ENCODE assay signal across 1 cellular context in the genomic region with DNA sequence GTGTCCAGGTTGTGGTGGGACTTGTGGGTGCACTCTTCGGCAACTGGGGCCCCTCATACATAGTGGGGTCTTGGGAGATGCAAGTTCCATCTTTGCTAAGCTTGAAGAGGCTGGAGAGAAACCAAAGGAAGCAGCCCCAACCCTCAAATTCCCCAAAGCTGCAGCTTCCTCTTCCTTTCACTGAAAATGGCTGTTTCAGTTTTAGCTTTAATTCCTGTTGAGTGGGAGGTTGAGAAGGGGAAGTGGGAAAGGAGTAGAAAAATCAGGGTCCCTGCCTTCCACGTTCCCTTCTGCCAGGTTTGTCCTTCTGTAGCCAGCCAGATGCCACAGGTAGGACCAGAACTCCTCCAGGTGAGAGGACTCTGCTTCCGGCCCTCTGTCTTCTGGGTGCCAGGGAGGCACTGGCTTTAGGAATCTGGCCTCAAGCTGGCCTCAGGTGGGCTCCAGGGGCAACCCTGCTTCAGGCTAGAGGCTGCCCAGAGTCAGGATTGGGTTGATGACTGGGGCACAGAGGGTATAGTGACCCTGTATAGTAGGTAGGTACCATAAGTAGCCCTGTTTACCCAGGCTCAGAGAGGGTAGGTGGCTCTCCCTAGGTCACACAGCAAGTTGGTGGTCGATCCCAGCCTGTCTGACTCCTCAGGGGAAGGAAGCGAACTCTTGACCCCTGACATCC.
TF ChIP-seq lines count a peak whose summit lies in the region.

No MANE protein-coding gene starts in this region.

TF ChIP-seq in IMR-90, 13 proteins besides CTCF, POLR2A, EP300 and RAD21 (continued from another document):
- TF ChIP-seq BHLHE40 (IDR thresholded peaks at IDR 0.05; ENCODE audit: low read depth, low read length) (no peak), SMC3 (IDR thresholded peaks at IDR 0.05; ENCODE audit: low read depth, low read length) (no peak), MAZ (IDR thresholded peaks at IDR 0.05; ENCODE audit: borderline replicate concordance, low read depth, low read length) (no peak), MAFK (IDR thresholded peaks at IDR 0.05; ENCODE audit: low read depth, low read length) (no peak), FOS (IDR thresholded peaks at IDR 0.05; ENCODE audit: low read depth, low read length) (no peak), MXI1 (IDR thresholded peaks at IDR 0.05; ENCODE audit: borderline replicate concordance, low read depth, low read length) (no peak), CHD1 (IDR thresholded peaks at IDR 0.05; ENCODE audit: low read depth, low read length) (no peak), RFX5 (IDR thresholded peaks at IDR 0.05; ENCODE audit: low read depth, low read length) (no peak), RCOR1 (IDR thresholded peaks at IDR 0.05; ENCODE audit: insufficient replicate concordance, low read length) (no peak)
